Comparison of ENCODE assay signal across 2 cellular contexts in genomic region chr17:30091771-30092170, GRCh38.
TF ChIP-seq lines count a peak whose summit lies in the region.

No MANE protein-coding gene starts in this region.

TF ChIP-seq in A549, 52 proteins besides CTCF, POLR2A, EP300 and RAD21 (continued from another document):
- no peak for TF ChIP-seq BCL3 (IDR thresholded peaks at IDR 0.05)
- TF ChIP-seq CBX2 (IDR thresholded peaks at IDR 0.05; ENCODE audit: borderline replicate concordance, low read depth), result no peak
- TF ChIP-seq RNF2 (IDR thresholded peaks at IDR 0.05; ENCODE audit: borderline replicate concordance, low read depth), result no peak
- TF ChIP-seq HMGXB4 (CRISPR knock-in tag; IDR thresholded peaks at IDR 0.05; ENCODE audit: borderline replicate concordance), result no peak
- TF ChIP-seq CEBPB (IDR thresholded peaks at IDR 0.05), result no peak
- TF ChIP-seq FOSL2 (IDR thresholded peaks at IDR 0.05), result no peak
- no peak for TF ChIP-seq FOSL2 (CRISPR knock-in tag; IDR thresholded peaks at IDR 0.05)

TF ChIP-seq in HCT116, 20 proteins besides CTCF, POLR2A, EP300 and RAD21 (continued from another document):
- TF ChIP-seq, protein P1, sequence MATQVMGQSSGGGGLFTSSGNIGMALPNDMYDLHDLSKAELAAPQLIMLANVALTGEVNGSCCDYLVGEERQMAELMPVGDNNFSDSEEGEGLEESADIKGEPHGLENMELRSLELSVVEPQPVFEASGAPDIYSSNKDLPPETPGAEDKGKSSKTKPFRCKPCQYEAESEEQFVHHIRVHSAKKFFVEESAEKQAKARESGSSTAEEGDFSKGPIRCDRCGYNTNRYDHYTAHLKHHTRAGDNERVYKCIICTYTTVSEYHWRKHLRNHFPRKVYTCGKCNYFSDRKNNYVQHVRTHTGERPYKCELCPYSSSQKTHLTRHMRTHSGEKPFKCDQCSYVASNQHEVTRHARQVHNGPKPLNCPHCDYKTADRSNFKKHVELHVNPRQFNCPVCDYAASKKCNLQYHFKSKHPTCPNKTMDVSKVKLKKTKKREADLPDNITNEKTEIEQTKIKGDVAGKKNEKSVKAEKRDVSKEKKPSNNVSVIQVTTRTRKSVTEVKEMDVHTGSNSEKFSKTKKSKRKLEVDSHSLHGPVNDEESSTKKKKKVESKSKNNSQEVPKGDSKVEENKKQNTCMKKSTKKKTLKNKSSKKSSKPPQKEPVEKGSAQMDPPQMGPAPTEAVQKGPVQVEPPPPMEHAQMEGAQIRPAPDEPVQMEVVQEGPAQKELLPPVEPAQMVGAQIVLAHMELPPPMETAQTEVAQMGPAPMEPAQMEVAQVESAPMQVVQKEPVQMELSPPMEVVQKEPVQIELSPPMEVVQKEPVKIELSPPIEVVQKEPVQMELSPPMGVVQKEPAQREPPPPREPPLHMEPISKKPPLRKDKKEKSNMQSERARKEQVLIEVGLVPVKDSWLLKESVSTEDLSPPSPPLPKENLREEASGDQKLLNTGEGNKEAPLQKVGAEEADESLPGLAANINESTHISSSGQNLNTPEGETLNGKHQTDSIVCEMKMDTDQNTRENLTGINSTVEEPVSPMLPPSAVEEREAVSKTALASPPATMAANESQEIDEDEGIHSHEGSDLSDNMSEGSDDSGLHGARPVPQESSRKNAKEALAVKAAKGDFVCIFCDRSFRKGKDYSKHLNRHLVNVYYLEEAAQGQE (IDR thresholded peaks at IDR 0.05; ENCODE audit: low read depth), result no peak
TF ChIP-seq in HCT116: peak in this region for 1.
